ENCODE assay signal across 15 cellular contexts in genomic region chr2:19673213-19673791, GRCh38.
DNase-seq lines count a peak whose midpoint lies in the region; ATAC-seq, FAIRE-seq and TF ChIP-seq lines count a peak whose summit lies in the region.
"Had no signal": no experiment of that assay in that cellular context is flagged by ENCODE, and none has a peak within 500 bp of the region (broad histone marks: within the 10 kb centered on the region; RNA-seq: fewer than 3 reads in every experiment).

No MANE protein-coding gene starts in this region.

- H3K27ac ChIP-seq in IMR-90 (ENCODE audit: insufficient read depth, low read length): no peak overlapping the region
- H3K27ac ChIP-seq: left lung, pancreas had no signal

- no peak overlapping the region for H3K18ac ChIP-seq in IMR-90 (ENCODE audit: low read depth, low read length)

- H2AFZ ChIP-seq in IMR-90 (replicated peaks; ENCODE audit: low read length, poor library complexity): no peak overlapping the region

- CTCF ChIA-PET in IMR-90 (lab: Yijun Ruan, JAX): interaction anchor here (1.4 kb wide), 1 partner anchor 13 kb away, joined by 3 read pairs; no protein-coding TSS in a partner anchor
- CTCF ChIA-PET in activated CD8-positive, alpha-beta T cell treated with anti-CD3 and anti-CD28 coated beads, Interleukin-2, amount 10 ng/mL, durations not matched to agents 7 days and 5 days (lab: Charles Lee): no interaction called here

- POLR2A ChIA-PET in IMR-90 (lab: Charles Lee; ENCODE audit: unreplicated experiment): no interaction called here
- POLR2A ChIA-PET in activated CD8-positive, alpha-beta T cell treated with anti-CD3 and anti-CD28 coated beads, Interleukin-2, amount 10 ng/mL, durations not matched to agents 7 days and 5 days (lab: Charles Lee): no interaction called here

- H3K27ac Mint-ChIP-seq in activated T-helper 1 cell treated with anti-CD3 and anti-CD28 coated beads, Interleukin-12 subunit alpha, Interleukin-12 subunit beta, Interleukin-2, Interleukin-4 antibody, amounts not matched to agents 30 ng/mL and 10 ng/mL and 1 ng/mL, durations not matched to agents 14 hours and 24 hours and 36 hours: no peak overlapping the region
- H3K27ac Mint-ChIP-seq in activated CD8-positive, alpha-beta T cell treated with anti-CD3 and anti-CD28 coated beads, Interleukin-2, amount 10 ng/mL, durations not matched to agents 7 days and 5 days: no peak overlapping the region
- H3K27ac Mint-ChIP-seq: CD8-positive, alpha-beta T cell had no signal

- no peaks in the 10 kb centered on the region for H3K9me1 ChIP-seq in IMR-90 (ENCODE audit: insufficient read depth, low read length)

- peaks cover 7% of the 10 kb centered on the region for H3K27me3 Mint-ChIP-seq in activated T-helper 1 cell treated with anti-CD3 and anti-CD28 coated beads, Interleukin-12 subunit alpha, Interleukin-12 subunit beta, Interleukin-2, Interleukin-4 antibody, amounts not matched to agents 30 ng/mL and 10 ng/mL and 1 ng/mL, durations not matched to agents 14 hours and 24 hours and 36 hours (ENCODE audit: insufficient read depth)
- peaks cover 5% of the 10 kb centered on the region for H3K27me3 Mint-ChIP-seq in activated CD8-positive, alpha-beta T cell treated with anti-CD3 and anti-CD28 coated beads, Interleukin-2, amount 10 ng/mL, durations not matched to agents 7 days and 5 days (ENCODE audit: low read depth)

- H3K27me3 ChIP-seq in IMR-90 (ENCODE audit: control insufficient read depth, insufficient read depth, low read length) (peaks cover 5% of the 10 kb centered on the region), bronchial epithelial cell (ENCODE audit: control insufficient read depth, insufficient read depth, low read length) (peaks cover 2% of the 10 kb centered on the region)
- H3K27me3 ChIP-seq: left lung, pancreas had no signal

- no peaks in the 10 kb centered on the region for H3K79me1 ChIP-seq in IMR-90 (ENCODE audit: low read depth in 1 of 2, low read length in 2 of 2)

- H3K4me1 Mint-ChIP-seq in activated T-helper 1 cell treated with anti-CD3 and anti-CD28 coated beads, Interleukin-12 subunit alpha, Interleukin-12 subunit beta, Interleukin-2, Interleukin-4 antibody, amounts not matched to agents 30 ng/mL and 10 ng/mL and 1 ng/mL, durations not matched to agents 14 hours and 24 hours and 36 hours (ENCODE audit: low read depth): no peaks in the 10 kb centered on the region
- no peaks in the 10 kb centered on the region for H3K4me1 Mint-ChIP-seq in activated CD8-positive, alpha-beta T cell treated with anti-CD3 and anti-CD28 coated beads, Interleukin-2, amount 10 ng/mL, durations not matched to agents 7 days and 5 days (ENCODE audit: low read depth)

- no peaks in the 10 kb centered on the region for H3K9me3 ChIP-seq in IMR-90 (ENCODE audit: control insufficient read depth, insufficient read depth, low read length)
- H3K9me3 ChIP-seq: left lung, pancreas, thoracic aorta had no signal

- H3K14ac ChIP-seq in IMR-90 (replicated peaks; ENCODE audit: low read depth, low read length): no peak overlapping the region

- intact Hi-C loops in IMR-90 (cut with micrococcal nuclease): no loop called here
- intact Hi-C loops in activated T-helper 1 cell treated with anti-CD3 and anti-CD28 coated beads, Interleukin-12 subunit alpha, Interleukin-12 subunit beta, Interleukin-2, Interleukin-4 antibody, amounts not matched to agents 30 ng/mL and 10 ng/mL and 1 ng/mL, durations not matched to agents 14 hours and 24 hours and 36 hours (cut with micrococcal nuclease): no loop called here

- peak; percentile 49; the same call in 1 of the 2 replicates for ATAC-seq in IMR-90 (ENCODE audit: low read depth)
- no peak for ATAC-seq in activated CD8-positive, alpha-beta T cell treated with anti-CD3 and anti-CD28 coated beads, Interleukin-2, amount 10 ng/mL, durations not matched to agents 7 days and 5 days
- ATAC-seq: CD8-positive, alpha-beta T cell; left lung; pancreas had no signal

- no peak overlapping the region for H4K8ac ChIP-seq in IMR-90 (ENCODE audit: low read depth in 2 of 2, low read length in 2 of 2)

- no peak overlapping the region for H3K4ac ChIP-seq in IMR-90 (ENCODE audit: low read depth, low read length)

- H4K20me1 ChIP-seq in IMR-90 (ENCODE audit: insufficient read depth, low read length): no peaks in the 10 kb centered on the region

- WGBS in IMR-90 (ENCODE audit: extremely low coverage in 2 of 2, insufficient read length in 1 of 2), 2 experiments: 46% methylated on average over 3 of the region's 11 CpGs; no CpG with 5 or more reads in 1 of the 2 experiments

- no peak overlapping the region for H2BK120ac ChIP-seq in IMR-90 (ENCODE audit: low read depth, low read length)

- H3K4me2 ChIP-seq in IMR-90 (ENCODE audit: low read depth, low read length): no peak overlapping the region

- no peak overlapping the region for H2BK15ac ChIP-seq in IMR-90 (ENCODE audit: low read depth, low read length)

- dilution Hi-C loops in IMR-90 (cut with HindIII; ENCODE audit: low sequenced_read_pairs, unreplicated experiment): no loop called here

- H3K4me3 Mint-ChIP-seq in activated T-helper 1 cell treated with anti-CD3 and anti-CD28 coated beads, Interleukin-12 subunit alpha, Interleukin-12 subunit beta, Interleukin-2, Interleukin-4 antibody, amounts not matched to agents 30 ng/mL and 10 ng/mL and 1 ng/mL, durations not matched to agents 14 hours and 24 hours and 36 hours: no peak overlapping the region
- no peak overlapping the region for H3K4me3 Mint-ChIP-seq in activated CD8-positive, alpha-beta T cell treated with anti-CD3 and anti-CD28 coated beads, Interleukin-2, amount 10 ng/mL, durations not matched to agents 7 days and 5 days
- H3K4me3 Mint-ChIP-seq: CD8-positive, alpha-beta T cell had no signal

- no peaks in the 10 kb centered on the region for H3K36me3 Mint-ChIP-seq in activated T-helper 1 cell treated with anti-CD3 and anti-CD28 coated beads, Interleukin-12 subunit alpha, Interleukin-12 subunit beta, Interleukin-2, Interleukin-4 antibody, amounts not matched to agents 30 ng/mL and 10 ng/mL and 1 ng/mL, durations not matched to agents 14 hours and 24 hours and 36 hours (ENCODE audit: low read depth)
- no peaks in the 10 kb centered on the region for H3K36me3 Mint-ChIP-seq in activated CD8-positive, alpha-beta T cell treated with anti-CD3 and anti-CD28 coated beads, Interleukin-2, amount 10 ng/mL, durations not matched to agents 7 days and 5 days (ENCODE audit: low read depth)
- H3K36me3 Mint-ChIP-seq: CD8-positive, alpha-beta T cell had no signal

- FAIRE-seq in bronchial epithelial cell (lab: Jason Lieb, UNC): no peak
- FAIRE-seq: pancreas had no signal

- TF ChIP-seq CTCF in IMR-90 (conservative IDR thresholded peaks at IDR 0.05; ENCODE audit: low read depth, low read length): no peak
- no peak for TF ChIP-seq CTCF in bronchial epithelial cell (IDR thresholded peaks at IDR 0.05; ENCODE audit: insufficient read depth, low read length, severe bottlenecking)

- no TSS peak for BruUV-seq in IMR-90 (replicated peaks; lab: Mats Ljungman, UMichigan)

- H3K23ac ChIP-seq in IMR-90 (ENCODE audit: low read depth, low read length): no peak overlapping the region

- H3K56ac ChIP-seq in IMR-90 (ENCODE audit: extremely low read depth, insufficient read depth, low read length): no peak overlapping the region

- H3K9me3 Mint-ChIP-seq in activated T-helper 1 cell treated with anti-CD3 and anti-CD28 coated beads, Interleukin-12 subunit alpha, Interleukin-12 subunit beta, Interleukin-2, Interleukin-4 antibody, amounts not matched to agents 30 ng/mL and 10 ng/mL and 1 ng/mL, durations not matched to agents 14 hours and 24 hours and 36 hours: no peaks in the 10 kb centered on the region
- no peaks in the 10 kb centered on the region for H3K9me3 Mint-ChIP-seq in activated CD8-positive, alpha-beta T cell treated with anti-CD3 and anti-CD28 coated beads, Interleukin-2, amount 10 ng/mL, durations not matched to agents 7 days and 5 days (ENCODE audit: insufficient read depth)
- H3K9me3 Mint-ChIP-seq: CD8-positive, alpha-beta T cell had no signal

- H4K5ac ChIP-seq in IMR-90 (ENCODE audit: low read depth, low read length): no peak overlapping the region

- no peak overlapping the region for H2BK20ac ChIP-seq in IMR-90 (ENCODE audit: low read depth, low read length)

- in situ Hi-C loops in IMR-90 (cut with MboI; ENCODE audit: low sequenced_read_pairs): loop anchor here (10.0 to 25.0 kb wide), 2 partner anchors 299 to 1161 kb away; no protein-coding TSS in a partner anchor

- no peak overlapping the region for H2BK5ac ChIP-seq in IMR-90 (ENCODE audit: low read depth, low read length, poor library complexity, severe bottlenecking)

- H3K4me3 ChIP-seq in IMR-90 (ENCODE audit: insufficient read depth, low read depth, low read length) (no peak overlapping the region), bronchial epithelial cell (ENCODE audit: low read depth, low read length) (no peak overlapping the region)
- H3K4me3 ChIP-seq: left lung, pancreas, thoracic aorta had no signal

- no peaks in the 10 kb centered on the region for H3K4me1 ChIP-seq in IMR-90 (ENCODE audit: control insufficient read depth, insufficient read depth, low read length)
- H3K4me1 ChIP-seq: left lung, pancreas had no signal

- peak; percentile 56 for DNase-seq in Daoy (ENCODE audit: low read depth)
- DNase-seq in IMR-90: peak; percentile 19
- DNase-seq in bronchial epithelial cell (ENCODE audit: low read depth): peak; percentile 26
- peak; percentile 93 for DNase-seq in islet precursor cell
- no peak for DNase-seq in NCI-H510A treated with DMSO at 0.1 percent for 48 hours (lab: John Stamatoyannopoulos, UW)
- DNase-seq in activated T-helper 1 cell treated with anti-CD3 and anti-CD28 coated beads, Interleukin-12 subunit alpha, Interleukin-12 subunit beta, Interleukin-2, Interleukin-4 antibody, amounts not matched to agents 30 ng/mL and 10 ng/mL and 1 ng/mL, durations not matched to agents 14 hours and 24 hours and 36 hours (ENCODE audit: low spot score): no peak
- DNase-seq in activated CD8-positive, alpha-beta T cell treated with anti-CD3 and anti-CD28 coated beads, Interleukin-2, amount 10 ng/mL, durations not matched to agents 7 days and 5 days: no peak
- DNase-seq in SK-N-DZ (ENCODE audit: low spot score): no peak
- DNase-seq: caudate nucleus; CD8-positive, alpha-beta T cell; left lung; NCI-H1694 treated with DMSO at 0.1 percent for 48 hours; pancreas; RPMI8226 had no signal

- H2AK9ac ChIP-seq in IMR-90 (replicated peaks; ENCODE audit: low read depth, low read length, poor library complexity): no peak overlapping the region

- H4K91ac ChIP-seq in IMR-90 (ENCODE audit: insufficient read depth, low read depth, low read length): no peak overlapping the region

- TF ChIP-seq RAD21 in IMR-90 (IDR thresholded peaks at IDR 0.05; ENCODE audit: low read length): no peak

- H3K36me3 ChIP-seq in IMR-90 (ENCODE audit: control insufficient read depth, insufficient read depth, low read length) (no peaks in the 10 kb centered on the region), bronchial epithelial cell (ENCODE audit: control insufficient read depth, insufficient read depth, low read length) (no peaks in the 10 kb centered on the region)
- H3K36me3 ChIP-seq: left lung, pancreas, thoracic aorta had no signal

- TF ChIP-seq POLR2A in IMR-90 (IDR thresholded peaks at IDR 0.05; ENCODE audit: low read depth, low read length): no peak

- no peak overlapping the region for H2AK5ac ChIP-seq in IMR-90 (ENCODE audit: low read depth, low read length)

- no peak overlapping the region for H3K9ac ChIP-seq in IMR-90 (ENCODE audit: low read depth, low read length)

TF ChIP-seq in IMR-90, 13 proteins besides CTCF, POLR2A, EP300 and RAD21 (continues in another document):
- no peak for TF ChIP-seq MAZ (IDR thresholded peaks at IDR 0.05; ENCODE audit: borderline replicate concordance, low read depth, low read length)

Comparison
In these comparisons a context has a peak if more than half of its experiments do, and no peak if none do; other contexts are left out.
1. DNase-seq: peak in Daoy (single experiment), IMR-90 (single experiment), bronchial epithelial cell (single experiment) and islet precursor cell (single experiment); none in NCI-H510A treated with DMSO at 0.1 percent for 48 hours (single experiment), activated T-helper 1 cell treated with anti-CD3 and anti-CD28 coated beads, Interleukin-12 subunit alpha, Interleukin-12 subunit beta, Interleukin-2, Interleukin-4 antibody, amounts not matched to agents 30 ng/mL and 10 ng/mL and 1 ng/mL, durations not matched to agents 14 hours and 24 hours and 36 hours (single experiment), activated CD8-positive, alpha-beta T cell treated with anti-CD3 and anti-CD28 coated beads, Interleukin-2, amount 10 ng/mL, durations not matched to agents 7 days and 5 days (single experiment) and SK-N-DZ (single experiment).